Comparison of ENCODE assay signal across 15 cellular contexts in genomic region chr2:35978218-35978617, GRCh38.
DNase-seq lines count a peak whose midpoint lies in the region; ATAC-seq and TF ChIP-seq lines count a peak whose summit lies in the region.
"Had no signal": no experiment of that assay in that cellular context is flagged by ENCODE, and none has a peak within 500 bp of the region (broad histone marks: within the 10 kb centered on the region; RNA-seq: fewer than 3 reads in every experiment).

No MANE protein-coding gene starts in this region.

- ATAC-seq in activated CD4-positive, CD25-positive, alpha-beta regulatory T cell treated with anti-CD3 and anti-CD28 coated beads, Interleukin-2, amount 50 U/mL, for 24 hours: peak; percentile 48 to 68
- ATAC-seq in GM21576 (IDR thresholded peaks at IDR 0.05; ENCODE audit: unreplicated experiment) (peak; percentile 98), HG03139 (IDR thresholded peaks at IDR 0.05; ENCODE audit: unreplicated experiment) (peak; percentile 96)
- ATAC-seq: lower lobe of right lung, SK-N-SH treated with all-trans-retinoic acid at 6 μM for 48 hours had no signal

- H3K36me3 ChIP-seq in osteoblast (ENCODE audit: insufficient read depth, low read length): no peaks in the 10 kb centered on the region
- H3K36me3 ChIP-seq: lower lobe of right lung, right lobe of liver had no signal

- no peaks in the 10 kb centered on the region for H3K9me3 ChIP-seq in osteoblast (ENCODE audit: low read depth, low read length)
- H3K9me3 ChIP-seq: lower lobe of right lung, right lobe of liver had no signal

- no peaks in the 10 kb centered on the region for H4K20me1 ChIP-seq in osteoblast (ENCODE audit: insufficient read depth, low read length)

- TF ChIP-seq CTCF in osteoblast (IDR thresholded peaks at IDR 0.05; ENCODE audit: extremely low read depth, low read depth, low read length): no peak

- no peaks in the 10 kb centered on the region for H3K79me2 ChIP-seq in osteoblast (ENCODE audit: insufficient read depth, low read length)

- peak overlapping the region; percentile 26 for H3K4me2 ChIP-seq in osteoblast (ENCODE audit: insufficient read depth, low read length)

- no peaks in the 10 kb centered on the region for H3K4me1 ChIP-seq in osteoblast (ENCODE audit: insufficient read depth, low read length)
- H3K4me1 ChIP-seq: lower lobe of right lung, right lobe of liver had no signal

- no peak overlapping the region for H2AFZ ChIP-seq in osteoblast (ENCODE audit: low read length)

- no peaks in the 10 kb centered on the region for H3K27me3 ChIP-seq in osteoblast (ENCODE audit: insufficient read depth, low read length)
- H3K27me3 ChIP-seq: right lobe of liver had no signal

- H3K4me3 ChIP-seq in osteoblast (ENCODE audit: insufficient read depth, low read length): no peak overlapping the region
- H3K4me3 ChIP-seq: lower lobe of right lung, right lobe of liver had no signal

- DNase-seq in activated CD4-positive, CD25-positive, alpha-beta regulatory T cell (lab: John Stamatoyannopoulos, UW): no peak
- DNase-seq in osteoblast (ENCODE audit: insufficient read length, low spot score, missing footprints): no peak
- DNase-seq in NCI-H1092 (lab: John Stamatoyannopoulos, UW): no peak
- DNase-seq in activated CD4-positive, alpha-beta T cell treated with anti-CD3 and anti-CD28 coated beads for 1 hour: no peak
- no peak for DNase-seq in middle frontal gyrus (ENCODE audit: extremely low spot score, low spot score)
- DNase-seq: central memory CD4-positive, alpha-beta T cell; EL; lower lobe of right lung; NCI-H226; right lobe of liver had no signal

- H3K27ac ChIP-seq in osteoblast (ENCODE audit: low read depth, low read length): no peak overlapping the region
- H3K27ac ChIP-seq: 22Rv1, lower lobe of right lung, right lobe of liver had no signal
